In the genomic region with DNA sequence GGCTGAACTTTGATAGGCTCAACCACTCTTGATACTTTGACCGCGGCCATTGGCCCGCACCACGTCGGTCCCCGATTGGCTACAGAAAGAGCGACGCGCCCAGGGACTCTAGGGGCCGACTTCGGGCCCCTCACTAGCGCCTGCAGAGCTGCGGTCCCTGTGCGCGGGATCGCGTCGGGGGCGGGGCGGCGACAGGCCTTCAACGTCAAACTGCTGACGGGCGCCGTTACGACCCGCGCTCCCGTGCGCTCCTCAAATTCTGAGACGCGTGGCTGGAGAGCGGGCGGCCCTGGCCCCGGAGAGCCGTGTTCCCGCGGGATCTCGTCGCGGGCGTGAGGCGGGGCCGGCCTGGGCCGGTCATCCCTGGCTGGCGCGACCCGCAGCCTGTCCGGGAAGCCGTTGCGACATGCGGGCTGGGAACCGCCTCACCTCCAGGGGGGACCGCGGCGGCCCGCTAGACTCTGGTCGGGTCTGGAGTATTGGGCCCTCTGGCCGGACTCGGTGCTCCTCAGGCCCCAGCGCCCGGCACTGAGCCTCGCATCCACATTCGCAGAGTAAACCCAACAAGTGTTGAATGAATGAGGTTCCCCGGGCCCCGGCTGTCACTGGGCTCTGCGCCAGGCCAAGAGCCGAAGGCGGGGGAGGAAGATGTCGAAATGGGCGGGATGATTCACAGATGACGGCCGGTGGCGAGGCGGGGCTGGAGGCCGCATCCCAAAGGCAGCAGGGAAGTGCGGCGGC, we compare ENCODE assay signal across 8 cellular contexts. TPM values are rescaled to one million over a fixed set of nuclear protein-coding genes. Genes with fewer than 3 reads are reported as not detected.
DNase-seq lines count a peak whose midpoint lies in the region; ATAC-seq and TF ChIP-seq lines count a peak whose summit lies in the region.

No MANE protein-coding gene starts in this region.

- H3K4me1 Mint-ChIP-seq in activated CD4-positive, alpha-beta T cell treated with anti-CD3 and anti-CD28 coated beads for 36 hours = peaks cover 39% of the 10 kb centered on the region

- peak overlapping the region; percentile 96 for H3K27ac Mint-ChIP-seq in activated CD4-positive, alpha-beta T cell treated with anti-CD3 and anti-CD28 coated beads for 36 hours

- peaks cover 20% of the 10 kb centered on the region for H3K36me3 Mint-ChIP-seq in activated CD4-positive, alpha-beta T cell treated with anti-CD3 and anti-CD28 coated beads for 36 hours (ENCODE audit: low read depth)

- H3K27me3 Mint-ChIP-seq in activated CD4-positive, alpha-beta T cell treated with anti-CD3 and anti-CD28 coated beads for 36 hours = no peaks in the 10 kb centered on the region

- CTCF ChIA-PET in activated CD4-positive, alpha-beta T cell treated with anti-CD3 and anti-CD28 coated beads for 36 hours (lab: Charles Lee) = interaction anchor here (0.7 to 4.1 kb wide), 7 partner anchors 9 to 185 kb away, joined by 3 to 15 read pairs (median 3); partner anchors contain the start of genes COX15 and CUTC

- peak; percentile 93 for DNase-seq in AG08395 (ENCODE audit: low spot score)
- peak; percentile 61 for DNase-seq in NCI-H446 treated with DMSO at 0.1 percent for 48 hours (lab: John Stamatoyannopoulos, UW)
- peak; percentile 94 for DNase-seq in activated CD4-positive, alpha-beta T cell treated with anti-CD3 and anti-CD28 coated beads for 36 hours
- DNase-seq in choroid plexus epithelial cell (ENCODE audit: low read depth) = peak; percentile 97
- peak; percentile 57 to 87 (median 72) for DNase-seq in stimulated activated CD4-positive, alpha-beta T cell treated with anti-CD3 and anti-CD28 coated beads, Interleukin-1b, Interleukin-23, amount 100 ng/mL, for 24 hours (ENCODE audit: low read depth in 4 of 4, low spot score in 1 of 4)

- H3K27me3 ChIP-seq in layer of hippocampus (ENCODE audit: control insufficient read depth, insufficient read depth, low read length) = no peaks in the 10 kb centered on the region

- intact Hi-C loops in activated CD4-positive, alpha-beta T cell treated with anti-CD3 and anti-CD28 coated beads for 36 hours (cut with DNase I, micrococcal nuclease) = loop anchor here (1.0 to 10.0 kb wide), 10 partner anchors 38 to 1976 kb away; partner anchors contain the start of genes COX15 (in 2 of the 2), CUTC (in 2 of the 2), ENTPD7 (in 2 of the 2) and GOT1 (in 2 of the 2)

- peak; percentile 90 for ATAC-seq in GM18909 (IDR thresholded peaks at IDR 0.05; ENCODE audit: poor library complexity, unreplicated experiment)
- peak; percentile 86 for ATAC-seq in HG03175 (IDR thresholded peaks at IDR 0.05; ENCODE audit: unreplicated experiment)
- peak; percentile 89 for ATAC-seq in activated CD4-positive, alpha-beta T cell treated with anti-CD3 and anti-CD28 coated beads for 36 hours

- peak overlapping the region; percentile 96 for H3K4me3 Mint-ChIP-seq in activated CD4-positive, alpha-beta T cell treated with anti-CD3 and anti-CD28 coated beads for 36 hours

- H3K27ac ChIP-seq in layer of hippocampus (ENCODE audit: low read depth, low read length) = peak overlapping the region; percentile 94

- peak overlapping the region; percentile 70 for H3K4me3 ChIP-seq in choroid plexus epithelial cell (ENCODE audit: low read depth, low read length)

- TF ChIP-seq CTCF in choroid plexus epithelial cell (conservative IDR thresholded peaks at IDR 0.05; ENCODE audit: low read depth, low read length) = no peak

- H3K9me3 Mint-ChIP-seq in activated CD4-positive, alpha-beta T cell treated with anti-CD3 and anti-CD28 coated beads for 36 hours (ENCODE audit: low read depth) = no peaks in the 10 kb centered on the region

- POLR2A ChIA-PET in activated CD4-positive, alpha-beta T cell treated with anti-CD3 and anti-CD28 coated beads for 36 hours (lab: Charles Lee) = interaction anchor here (0.6 to 4.3 kb wide), 7 partner anchors 8 to 191 kb away, joined by 3 to 30 read pairs (median 5); partner anchors contain the start of genes COX15, CUTC, ENTPD7 and GOT1

RNA-seq across cellular contexts. Expression of gene SLC25A28, which starts 0.6 kb away (rescaled TPM):
- total RNA-seq in activated CD4-positive, alpha-beta T cell treated with anti-CD3 and anti-CD28 coated beads for 36 hours = 10 to 100 TPM; 55.0 to 65.9 TPM

RNA-seq across cellular contexts. Expression of gene ENTPD7, which starts 38.4 kb away (rescaled TPM):
- total RNA-seq in activated CD4-positive, alpha-beta T cell treated with anti-CD3 and anti-CD28 coated beads for 36 hours = 1 to 10 TPM; 2.5 to 2.7 TPM

Comparison
In these comparisons a context has a peak if more than half of its experiments do, and no peak if none do; other contexts are left out.
1. Peak in every context shown above with its lines: DNase-seq, ATAC-seq, H3K4me3 ChIP-seq and H3K27ac ChIP-seq.